ENCODE assay signal across 9 cellular contexts in genomic region chr14:72049462-72049861, GRCh38.
DNase-seq lines count a peak whose midpoint lies in the region; ATAC-seq, FAIRE-seq and TF ChIP-seq lines count a peak whose summit lies in the region.
"Had no signal": no experiment of that assay in that cellular context is flagged by ENCODE, and none has a peak within 500 bp of the region (broad histone marks: within the 10 kb centered on the region; RNA-seq: fewer than 3 reads in every experiment).

No MANE protein-coding gene starts in this region.

- no peak overlapping the region for H4K8ac ChIP-seq in H1 (ENCODE audit: extremely low read depth, insufficient read depth, low read length)

- no peak for TF ChIP-seq RAD21 in H1 (IDR thresholded peaks at IDR 0.05 in 1 of 2, conservative IDR thresholded peaks at IDR 0.05 in 1 of 2; ENCODE audit: low read depth in 2 of 2, low read length in 2 of 2)
- TF ChIP-seq RAD21 in HepG2 (CRISPR knock-in tag; IDR thresholded peaks at IDR 0.05): no peak

- no peak for TF ChIP-seq POLR2A in H1 (IDR thresholded peaks at IDR 0.05; ENCODE audit: control extremely low read depth in 1 of 2, low read depth in 2 of 2, low read length in 2 of 2)
- no peak for TF ChIP-seq POLR2A in HepG2 (IDR thresholded peaks at IDR 0.05; ENCODE audit: insufficient read depth in 1 of 2, low read depth in 2 of 2, low read length in 2 of 2)

- CTCF ChIA-PET in H1 (lab: Charles Lee; ENCODE audit: partially characterized antibody): no interaction called here
- CTCF ChIA-PET in HepG2 (lab: Yijun Ruan, JAX; ENCODE audit: low intra/inter-chr PET ratio, low total read pairs): no interaction called here

- no peak overlapping the region for H3K9ac ChIP-seq in H1 (replicated peaks in 1 of 4; ENCODE audit: extremely low read depth in 1 of 4, low read depth in 3 of 4, low read length in 3 of 4)
- H3K9ac ChIP-seq in HepG2 (ENCODE audit: insufficient read depth, low read depth, low read length): no peak overlapping the region

- POLR2A ChIA-PET in H1 (lab: Charles Lee; ENCODE audit: partially characterized antibody) (no interaction called here), HepG2 (lab: Yijun Ruan, JAX) (no interaction called here)

- no peaks in the 10 kb centered on the region for H3K79me1 ChIP-seq in H1 (ENCODE audit: low read depth, low read length)

- H3K4me2 ChIP-seq in H1 (ENCODE audit: insufficient read depth in 1 of 2, low read depth in 2 of 2, low read length in 2 of 2): no peak overlapping the region
- H3K4me2 ChIP-seq in HepG2 (ENCODE audit: low read depth, low read length): no peak overlapping the region

- no peak overlapping the region for H2AK5ac ChIP-seq in H1 (ENCODE audit: low read depth, low read length)

- in situ Hi-C loops in HepG2 (cut with HindIII; ENCODE audit: extremely low pct_ligation_motif_present, low pct_unique_long_range_greater_than_20kb): no loop called here

- H3K79me2 ChIP-seq in H1 (ENCODE audit: control insufficient read depth in 1 of 2, insufficient read depth in 2 of 2, low read length in 2 of 2): no peaks in the 10 kb centered on the region
- no peaks in the 10 kb centered on the region for H3K79me2 ChIP-seq in HepG2 (ENCODE audit: insufficient read depth, low read length)

- no peak overlapping the region for H2BK12ac ChIP-seq in H1 (ENCODE audit: low read depth, low read length)

- H3K18ac ChIP-seq in H1 (ENCODE audit: extremely low read depth, low read length): no peak overlapping the region

- no peak overlapping the region for H3K23ac ChIP-seq in H1 (ENCODE audit: insufficient read length)

- 83% methylated on average over 1 of the region's 1 CpG; no CpG with 5 or more reads in 1 of the 2 experiments for WGBS in H1 (ENCODE audit: extremely low coverage in 1 of 2, insufficient coverage in 1 of 2, insufficient read length in 1 of 2, insufficient replicate concordance in 2 of 2, low coverage in 1 of 2, low lambda C conversion rate in 2 of 2, missing lambda C conversion rate in 1 of 2), 2 experiments
- WGBS in HepG2 (ENCODE audit: low lambda C conversion rate): 0% methylated on average over 1 of the region's 1 CpG

- no peak overlapping the region for H2BK20ac ChIP-seq in H1 (ENCODE audit: low read length)

- no peak for TF ChIP-seq CTCF in GM12864 (IDR thresholded peaks at IDR 0.05; ENCODE audit: low read depth, low read length, missing control alignments)
- TF ChIP-seq CTCF in H1 (IDR thresholded peaks at IDR 0.05; ENCODE audit: control extremely low read depth in 1 of 3, insufficient read depth in 1 of 3, low read depth in 1 of 3, low read length in 3 of 3): no peak
- no peak for TF ChIP-seq CTCF in HepG2 (CRISPR knock-in tag; IDR thresholded peaks at IDR 0.05)

- H3K4me3 ChIP-seq in GM12864 (ENCODE audit: low read depth, low read length): no peak overlapping the region
- no peak overlapping the region for H3K4me3 ChIP-seq in H1 (ENCODE audit: extremely low read depth in 1 of 4, insufficient read depth in 2 of 4, low read depth in 3 of 4, low read length in 4 of 4)
- no peak overlapping the region for H3K4me3 ChIP-seq in HepG2 (replicated peaks in 1 of 3; ENCODE audit: insufficient read depth in 1 of 3, low read depth in 2 of 3, low read length in 3 of 3)

- H2BK5ac ChIP-seq in H1 (ENCODE audit: low read depth, low read length): no peak overlapping the region

- H4K20me1 ChIP-seq in H1 (replicated peaks in 1 of 2; ENCODE audit: control insufficient read depth in 1 of 2, insufficient read depth in 2 of 2, low read length in 2 of 2): no peaks in the 10 kb centered on the region
- H4K20me1 ChIP-seq in HepG2 (ENCODE audit: insufficient read depth, low read length): no peaks in the 10 kb centered on the region

- DNase-seq in COLO829 (ENCODE audit: low spot score): peak; percentile 41
- DNase-seq in GM12864 (ENCODE audit: low read depth): peak; percentile 29
- DNase-seq in NCI-H345 treated with DMSO at 0.1 percent for 48 hours (lab: John Stamatoyannopoulos, UW; ENCODE audit: unreplicated experiment): peak; percentile 15
- DNase-seq in H1 (ENCODE audit: low read depth in 1 of 2, low spot score in 2 of 2): no peak
- DNase-seq in DMS79 treated with DMSO at 0.1 percent for 48 hours (lab: John Stamatoyannopoulos, UW): no peak
- no peak for DNase-seq in HT-29 (ENCODE audit: low spot score)
- no peak for DNase-seq in HepG2 (ENCODE audit: low spot score)
- DNase-seq: DMS79 had no signal

- no peak overlapping the region for H3K14ac ChIP-seq in H1 (ENCODE audit: insufficient read length)

- intact Hi-C loops in HepG2 (cut with micrococcal nuclease; ENCODE audit: unreplicated experiment): no loop called here

- no peak for FAIRE-seq in H1 (lab: Jason Lieb, UNC)
- no peak for FAIRE-seq in HepG2 (lab: Jason Lieb, UNC)
- FAIRE-seq: TTC549 had no signal

- BruUV-seq in HepG2 (replicated peaks; lab: Mats Ljungman, UMichigan): no TSS peak

- H3K56ac ChIP-seq in H1 (replicated peaks; ENCODE audit: insufficient read length, low read depth, low read length): no peak overlapping the region

- no peak overlapping the region for H2BK15ac ChIP-seq in H1 (ENCODE audit: low read length)

- H3K23me2 ChIP-seq in H1 (ENCODE audit: low read depth, low read length): no peaks in the 10 kb centered on the region; the same call in 1 of the 2 replicates

- no peak for TF ChIP-seq EP300 in H1 (IDR thresholded peaks at IDR 0.05; ENCODE audit: borderline replicate concordance in 1 of 2, low read depth in 2 of 2, low read length in 2 of 2)
- TF ChIP-seq EP300 in HepG2 (IDR thresholded peaks at IDR 0.05; ENCODE audit: low read depth in 2 of 2, low read length in 2 of 2): no peak
- no peak for TF ChIP-seq EP300 in HepG2 (CRISPR knock-in tag; IDR thresholded peaks at IDR 0.05; ENCODE audit: borderline replicate concordance)

- ATAC-seq in HepG2: no peak

- no peak overlapping the region for H3K27ac ChIP-seq in H1 (ENCODE audit: low read depth, low read length)
- no peak overlapping the region for H3K27ac ChIP-seq in HepG2 (ENCODE audit: extremely low read length, insufficient read depth, low read length)

- H3K27me3 ChIP-seq in H1 (replicated peaks in 1 of 4; ENCODE audit: control insufficient read depth in 3 of 4, extremely low read depth in 1 of 4, insufficient read depth in 3 of 4, low read length in 3 of 4) (no peaks in the 10 kb centered on the region), HepG2 (ENCODE audit: control insufficient read depth in 1 of 2, insufficient read depth in 2 of 2, low read length in 2 of 2) (no peaks in the 10 kb centered on the region)

- H2AFZ ChIP-seq in H1 (ENCODE audit: low read length): peak overlapping the region; percentile 79; the same call in 1 of the 2 replicates
- no peak overlapping the region for H2AFZ ChIP-seq in HepG2 (ENCODE audit: low read length)

- no peak overlapping the region for H4K5ac ChIP-seq in H1 (ENCODE audit: insufficient read length, low read depth, low read length)

- no peak overlapping the region for H4K91ac ChIP-seq in H1 (replicated peaks; ENCODE audit: insufficient read length, low read length)

- H3K9me3 ChIP-seq in H1 (ENCODE audit: insufficient read depth in 2 of 2, low read depth in 1 of 2, low read length in 1 of 2) (no peaks in the 10 kb centered on the region), HepG2 (ENCODE audit: low read length) (no peaks in the 10 kb centered on the region)

- no peak overlapping the region for H2BK120ac ChIP-seq in H1 (replicated peaks; ENCODE audit: low read depth, low read length)

- H3K4ac ChIP-seq in H1 (replicated peaks; ENCODE audit: insufficient read length, low read depth, low read length): no peak overlapping the region

- H3K4me1 ChIP-seq in H1 (replicated peaks in 1 of 4; ENCODE audit: control insufficient read depth in 3 of 4, insufficient read depth in 4 of 4, low read length in 3 of 4) (peaks cover 0 to 3% (median 0%) of the 10 kb centered on the region in 4 experiments; a peak in 2 of 7 replicates), HepG2 (ENCODE audit: insufficient read depth, low read length) (no peaks in the 10 kb centered on the region)

- H3K36me3 ChIP-seq in H1 (ENCODE audit: control insufficient read depth in 2 of 4, insufficient read depth in 4 of 4, low read length in 3 of 4): no peaks in the 10 kb centered on the region
- H3K36me3 ChIP-seq in HepG2 (replicated peaks in 1 of 2; ENCODE audit: control insufficient read depth in 1 of 2, insufficient read depth in 2 of 2, low read length in 2 of 2): no peaks in the 10 kb centered on the region

TF ChIP-seq in H1, 55 proteins besides CTCF, POLR2A, EP300 and RAD21:
- TF ChIP-seq TAF7 (optimal IDR thresholded peaks at IDR 0.05; ENCODE audit: borderline replicate concordance, low read depth, low read length): no peak
- no peak for TF ChIP-seq CBX5 (IDR thresholded peaks at IDR 0.05; ENCODE audit: low read depth, low read length)
- TF ChIP-seq POU5F1 (IDR thresholded peaks at IDR 0.05; ENCODE audit: low read depth, low read length): no peak
- TF ChIP-seq ASH2L (IDR thresholded peaks at IDR 0.05; ENCODE audit: low read length): no peak
- TF ChIP-seq SP4 (IDR thresholded peaks at IDR 0.05; ENCODE audit: low read length): no peak
- no peak for TF ChIP-seq KDM4A (IDR thresholded peaks at IDR 0.05; ENCODE audit: low read depth, low read length, severe bottlenecking)
- TF ChIP-seq TAF1 (IDR thresholded peaks at IDR 0.05; ENCODE audit: low read depth, low read length): no peak

TF ChIP-seq in HepG2, 621 proteins besides CTCF, POLR2A, EP300 and RAD21 (continues in another document):
- no peak for TF ChIP-seq TSC22D2 (CRISPR knock-in tag; IDR thresholded peaks at IDR 0.05; ENCODE audit: borderline replicate concordance)
- TF ChIP-seq CREM (IDR thresholded peaks at IDR 0.05): no peak
- TF ChIP-seq CREM (CRISPR knock-in tag; IDR thresholded peaks at IDR 0.05): no peak
- TF ChIP-seq, protein P1, sequence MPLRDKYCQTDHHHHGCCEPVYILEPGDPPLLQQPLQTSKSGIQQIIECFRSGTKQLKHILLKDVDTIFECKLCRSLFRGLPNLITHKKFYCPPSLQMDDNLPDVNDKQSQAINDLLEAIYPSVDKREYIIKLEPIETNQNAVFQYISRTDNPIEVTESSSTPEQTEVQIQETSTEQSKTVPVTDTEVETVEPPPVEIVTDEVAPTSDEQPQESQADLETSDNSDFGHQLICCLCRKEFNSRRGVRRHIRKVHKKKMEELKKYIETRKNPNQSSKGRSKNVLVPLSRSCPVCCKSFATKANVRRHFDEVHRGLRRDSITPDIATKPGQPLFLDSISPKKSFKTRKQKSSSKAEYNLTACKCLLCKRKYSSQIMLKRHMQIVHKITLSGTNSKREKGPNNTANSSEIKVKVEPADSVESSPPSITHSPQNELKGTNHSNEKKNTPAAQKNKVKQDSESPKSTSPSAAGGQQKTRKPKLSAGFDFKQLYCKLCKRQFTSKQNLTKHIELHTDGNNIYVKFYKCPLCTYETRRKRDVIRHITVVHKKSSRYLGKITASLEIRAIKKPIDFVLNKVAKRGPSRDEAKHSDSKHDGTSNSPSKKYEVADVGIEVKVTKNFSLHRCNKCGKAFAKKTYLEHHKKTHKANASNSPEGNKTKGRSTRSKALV (CRISPR knock-in tag; IDR thresholded peaks at IDR 0.05): no peak
- no peak for TF ChIP-seq REL (CRISPR knock-in tag; conservative IDR thresholded peaks at IDR 0.05)
- no peak for TF ChIP-seq ZNF510 (CRISPR knock-in tag; IDR thresholded peaks at IDR 0.05; ENCODE audit: low read depth)
- no peak for TF ChIP-seq TAF1 (CRISPR knock-in tag; IDR thresholded peaks at IDR 0.05)
- no peak for TF ChIP-seq ZNF660 (CRISPR knock-in tag; IDR thresholded peaks at IDR 0.05; ENCODE audit: borderline replicate concordance, low read depth)
- no peak for TF ChIP-seq SMAD3 (CRISPR knock-in tag; IDR thresholded peaks at IDR 0.05)

Comparison
In these comparisons a context has a peak if more than half of its experiments do, and no peak if none do; other contexts are left out.
1. DNase-seq: peak in COLO829 (single experiment), GM12864 (single experiment) and NCI-H345 treated with DMSO at 0.1 percent for 48 hours (single experiment); none in H1 (0 of 2), DMS79 treated with DMSO at 0.1 percent for 48 hours (single experiment), HT-29 (single experiment) and HepG2 (single experiment).